Comparison of ENCODE assay signal across 9 cellular contexts in the genomic region with DNA sequence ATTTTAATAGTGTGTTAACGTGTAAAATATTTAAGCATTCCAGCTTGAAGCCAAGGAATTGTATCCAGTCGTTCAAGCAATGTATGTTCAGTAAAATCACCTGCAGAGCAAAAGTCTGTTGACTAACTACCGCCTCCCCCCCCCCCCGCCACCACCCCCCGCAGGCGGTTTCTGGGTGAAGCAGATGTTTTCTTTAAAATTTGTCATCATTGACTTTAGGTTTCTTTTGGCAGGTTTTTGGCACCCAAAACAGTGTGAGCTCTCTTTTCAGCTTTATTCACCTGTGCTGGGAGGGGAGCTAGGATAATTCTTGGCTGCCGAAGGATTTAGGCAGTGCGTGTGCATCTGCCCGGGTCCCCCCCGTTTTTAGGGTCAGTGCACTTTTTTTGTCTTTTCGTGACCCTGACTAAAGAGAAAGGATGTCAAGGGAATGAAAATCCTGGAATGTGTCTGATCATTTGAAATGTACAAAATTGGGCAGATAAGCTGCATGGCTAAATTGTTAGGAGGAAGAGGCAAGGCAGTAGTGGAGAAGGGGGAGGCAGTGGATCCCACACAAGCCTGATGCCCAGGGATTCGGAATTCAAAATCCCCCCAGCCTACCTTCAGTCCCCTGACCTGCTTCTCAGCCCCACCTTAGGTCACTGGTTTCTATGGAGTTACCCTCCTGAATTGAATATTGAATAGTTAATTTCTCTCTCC. TPM values are rescaled to one million over a fixed set of nuclear protein-coding genes. Genes with fewer than 3 reads are reported as not detected.
DNase-seq lines count a peak whose midpoint lies in the region; ATAC-seq, FAIRE-seq and TF ChIP-seq lines count a peak whose summit lies in the region.
"Had no signal": no experiment of that assay in that cellular context is flagged by ENCODE, and none has a peak within 500 bp of the region (broad histone marks: within the 10 kb centered on the region; RNA-seq: fewer than 3 reads in every experiment).

No MANE protein-coding gene starts in this region.

- intact Hi-C loops in GM12878 (cut with micrococcal nuclease; ENCODE audit: unreplicated experiment), result loop anchor here (5.0 kb wide), 5 partner anchors 91 to 601 kb away; partner anchors contain the start of gene HIVEP1

- SMC1A ChIA-PET in GM12878 (lab: Charles Lee; ENCODE audit: uncharacterized antibody, unreplicated experiment), result interaction anchor here (0.6 to 7.4 kb wide), 70 partner anchors 11 to 709 kb away, joined by 3 to 382 read pairs (median 4); no protein-coding TSS in a partner anchor

- no peaks in the 10 kb centered on the region for H4K20me1 ChIP-seq in GM12878 (ENCODE audit: control insufficient read depth, insufficient read depth)

- RAD21 ChIA-PET in GM12878 (lab: Charles Lee; ENCODE audit: unreplicated experiment), result interaction anchor here (0.5 to 10.0 kb wide), 60 partner anchors 11 to 795 kb away, joined by 3 to 384 read pairs (median 6); no protein-coding TSS in a partner anchor

- no peak for DNase-seq in HFFc6
- no peak for DNase-seq in GM12878 (ENCODE audit: low read depth, low spot score)
- peak; percentile 25 for DNase-seq in kidney tubule cell (ENCODE audit: low spot score)
- DNase-seq in suprapubic skin (ENCODE audit: low spot score in 2 of 2), result no peak
- DNase-seq in NCI-H82 treated with DMSO at 0.1 percent for 48 hours (lab: John Stamatoyannopoulos, UW; ENCODE audit: unreplicated experiment), result no peak
- no peak for DNase-seq in NCI-H446 (lab: John Stamatoyannopoulos, UW)
- DNase-seq in NCI-H2227 (lab: John Stamatoyannopoulos, UW; ENCODE audit: unreplicated experiment), result no peak
- DNase-seq: activated effector memory CD4-positive, alpha-beta T cell treated with anti-CD3 and anti-CD28 coated beads, Interleukin-2, amount 50 U/mL, for 16 hours had no signal

- H3K27me3 ChIP-seq in GM12878 (replicated peaks in 1 of 2; ENCODE audit: control insufficient read depth in 2 of 2, insufficient read depth in 2 of 2, low read length in 1 of 2) (no peaks in the 10 kb centered on the region), suprapubic skin (no peaks in the 10 kb centered on the region)

- peak overlapping the region; percentile 98 for H3K4me2 ChIP-seq in GM12878 (ENCODE audit: control insufficient read depth, insufficient read depth)

- H3K36me3 ChIP-seq in GM12878 (ENCODE audit: control insufficient read depth in 2 of 2, insufficient read depth in 2 of 2, low read length in 1 of 2), result no peaks in the 10 kb centered on the region
- no peaks in the 10 kb centered on the region for H3K36me3 ChIP-seq in suprapubic skin

- peak overlapping the region; percentile 94 for H3K4me3 Mint-ChIP-seq in HFFc6

- POLR2A ChIA-PET in GM12878 (lab: Charles Lee), result interaction anchor here (0.7 to 4.3 kb wide), 14 partner anchors 41 to 693 kb away, joined by 3 to 27 read pairs (median 6); no protein-coding TSS in a partner anchor

- H3K9me3 Mint-ChIP-seq in HFFc6, result no peaks in the 10 kb centered on the region
- H3K9me3 Mint-ChIP-seq: T-helper 1 cell treated with Interleukin-12 subunit alpha and Interleukin-12 subunit beta and Interleukin-4 antibody, amounts not matched to agents 30 μg/mL and 1 μg/mL, for 36 hours had no signal

- 51% methylated on average over 11 of the region's 12 CpGs for WGBS in GM12878 (ENCODE audit: insufficient coverage, insufficient replicate concordance, low lambda C conversion rate, missing lambda C conversion rate)
- whole genome bisulfite sequencing in suprapubic skin, result 20% methylated on average over 12 of the region's 12 CpGs

- H3K79me2 ChIP-seq in GM12878 (ENCODE audit: control insufficient read depth, insufficient read depth, low read length), result peaks cover 13% of the 10 kb centered on the region

- H3K27ac ChIP-seq in GM12878 (ENCODE audit: control insufficient read depth, insufficient read depth) (peak overlapping the region; percentile 20; the same call in 1 of the 2 replicates), suprapubic skin (peak overlapping the region; percentile 84)

- ATAC-seq in GM12878, result peak; percentile 3; the same call in 2 of the 3 replicates

- H3K9me3 ChIP-seq in GM12878 (replicated peaks; ENCODE audit: control insufficient read depth, insufficient read depth, low read length) (no peaks in the 10 kb centered on the region), suprapubic skin (no peaks in the 10 kb centered on the region)

- TF ChIP-seq EP300 in GM12878 (IDR thresholded peaks at IDR 0.05; ENCODE audit: borderline replicate concordance in 1 of 2, control insufficient read depth in 1 of 2, low read depth in 2 of 2, low read length in 2 of 2), result no peak
- TF ChIP-seq EP300 in suprapubic skin (IDR thresholded peaks at IDR 0.05), result no peak

- TF ChIP-seq CTCF in HFFc6 (IDR thresholded peaks at IDR 0.05) (no peak), GM12878 (IDR thresholded peaks at IDR 0.05 in 2 of 3, conservative IDR thresholded peaks at IDR 0.05 in 1 of 3; ENCODE audit: control insufficient read depth in 2 of 3, extremely low read depth in 1 of 3, insufficient read depth in 1 of 3, low read depth in 3 of 3, low read length in 3 of 3) (no peak), suprapubic skin (IDR thresholded peaks at IDR 0.05) (no peak)

- peaks cover 5% of the 10 kb centered on the region; the same call in 1 of the 2 replicates for H3K27me3 Mint-ChIP-seq in HFFc6 (ENCODE audit: insufficient read depth)

- H2AFZ ChIP-seq in GM12878 (ENCODE audit: control insufficient read depth, low read depth, low read length), result no peak overlapping the region; the same call in 1 of the 2 replicates

- peaks cover 25% of the 10 kb centered on the region for H3K36me3 Mint-ChIP-seq in HFFc6 (ENCODE audit: low read depth)

- in situ Hi-C loops in GM12878 (cut with MboI), result loop anchor here (5.0 kb wide), 1 partner anchor 639 kb away; no protein-coding TSS in a partner anchor

- FAIRE-seq in GM12878 (lab: Jason Lieb, UNC), result no peak

- CTCF ChIA-PET in GM12878 (lab: Yijun Ruan, JAX), result interaction anchor here (0.6 to 8.6 kb wide), 48 partner anchors 9 to 708 kb away, joined by 3 to 403 read pairs (median 6); no protein-coding TSS in a partner anchor

- H3K27ac Mint-ChIP-seq in HFFc6, result peak overlapping the region; percentile 47
- H3K27ac Mint-ChIP-seq: T-helper 1 cell treated with Interleukin-12 subunit alpha and Interleukin-12 subunit beta and Interleukin-4 antibody, amounts not matched to agents 30 μg/mL and 1 μg/mL, for 36 hours had no signal

- H3K9ac ChIP-seq in GM12878 (ENCODE audit: control insufficient read depth, insufficient read depth, low read length), result peak overlapping the region; percentile 40; the same call in 1 of the 2 replicates

- peaks cover 84% of the 10 kb centered on the region for H3K4me1 Mint-ChIP-seq in HFFc6 (ENCODE audit: low read depth)

- H3K4me1 ChIP-seq in GM12878 (ENCODE audit: control insufficient read depth, insufficient read depth, low read length) (peaks cover 8% of the 10 kb centered on the region), suprapubic skin (peaks cover 78% of the 10 kb centered on the region)

- BruUV-seq in GM12878 (replicated peaks; lab: Mats Ljungman, UMichigan), result no TSS peak

- H3K4me3 ChIP-seq in GM12878 (peak overlapping the region; percentile 88), suprapubic skin (peak overlapping the region; percentile 55)

- TF ChIP-seq RAD21 in GM12878 (IDR thresholded peaks at IDR 0.05; ENCODE audit: insufficient read depth, low read depth, low read length), result no peak

- TF ChIP-seq POLR2A in GM12878 (IDR thresholded peaks at IDR 0.05; ENCODE audit: low read depth, low read length) (no peak), suprapubic skin (IDR thresholded peaks at IDR 0.05) (no peak)

TF ChIP-seq in GM12878, 131 proteins besides CTCF, POLR2A, EP300 and RAD21:
- TF ChIP-seq SUZ12 (IDR thresholded peaks at IDR 0.05; ENCODE audit: unreplicated experiment) (no peak), WRNIP1 (IDR thresholded peaks at IDR 0.05; ENCODE audit: borderline replicate concordance, low read depth, low read length) (0 out of 2 replicates have a peak, but pooled peaks have one; percentile 58), PML (IDR thresholded peaks at IDR 0.05; ENCODE audit: low read length) (no peak), SMARCA5 (IDR thresholded peaks at IDR 0.05) (no peak)

RNA-seq across cellular contexts. Expression of gene EDN1, which starts 1.1 kb away (rescaled TPM):
- total RNA-seq in HFFc6 (2021; fragmentation: NEBNext Ultra II Directional; extraction: Animal tissue kit (Norgen Biotek cat#: 25700)), result 1 to 10 TPM; 2.6 to 7.4 (median 3.7) TPM
- total RNA-seq in GM12878 (2013; cell fraction: nucleolus; rRNA removed), result 2.9 and 3.6 TPM in 2 replicates
- total RNA-seq in GM12878 (2014; rRNA removed) (2.3 and 3.7 TPM in 2 replicates), GM12878 (2014; rRNA removed; fragmentation: Illumina TruSeq; extraction: Trizol) (4.1 and 4.2 TPM in 2 replicates), GM12878 (2021) (3.0 and 3.5 TPM in 2 replicates), suprapubic skin (10 to 100 TPM; 18.7 to 23.3 (median 20.7) TPM)
- polyA plus RNA-seq in GM12878 (2011; ENCODE audit: low read depth), result 0.96 TPM
- polyA plus RNA-seq in GM12878 (2011; rRNA removed) (6.6 and 9.6 TPM in 2 replicates), GM12878 (2014; fragmentation: Illumina TruSeq; extraction: Trizol) (4.9 and 5.3 TPM in 2 replicates), GM12878 (2014; fragmentation: Nextera tagmentation; extraction: Ambion mirVana) (1 to 10 TPM; 2.0 to 2.5 TPM), GM12878 (2014; rRNA removed) (2.5 and 2.6 TPM in 2 replicates), GM12878 (2016; fragmentation: Nextera tagmentation; extraction: Ambion mirVana) (1 to 10 TPM; 2.9 to 3.4 TPM)
- 4.1 and 5.9 TPM in 2 replicates for polyA plus RNA-seq in GM12878 (2011; cell fraction: cytosol; rRNA removed)
- polyA plus RNA-seq in GM12878 (2011; cell fraction: nucleus; rRNA removed), result 9.2 and 10.0 TPM in 2 replicates
- 1.3 and 1.5 TPM in 2 replicates for polyA plus RNA-seq in GM12878 (2012)
- 4.6 and 6.6 TPM in 2 replicates for polyA minus RNA-seq in GM12878 (2011; rRNA and poly(A)+ RNA removed)
- 2.3 and 4.1 TPM in 2 replicates for polyA minus RNA-seq in GM12878 (2011; cell fraction: cytosol; rRNA and poly(A)+ RNA removed)
- polyA minus RNA-seq in GM12878 (2011; cell fraction: nucleus; rRNA and poly(A)+ RNA removed), result 3.9 and 5.5 TPM in 2 replicates
